Comparison of ENCODE assay signal across 11 cellular contexts in genomic region chr1:200751717-200752116, GRCh38. TPM values are rescaled to one million over a fixed set of nuclear protein-coding genes. Genes with fewer than 3 reads are reported as not detected.
DNase-seq lines count a peak whose midpoint lies in the region; ATAC-seq and TF ChIP-seq lines count a peak whose summit lies in the region.
"Had no signal": no experiment of that assay in that cellular context is flagged by ENCODE, and none has a peak within 500 bp of the region (broad histone marks: within the 10 kb centered on the region; RNA-seq: fewer than 3 reads in every experiment).

No MANE protein-coding gene starts in this region.

- H3K4me3 Mint-ChIP-seq in stimulated activated naive B cell treated with anti-CD40 and anti-IgM and Interleukin-4, amounts not matched to agents 10 μg/mL and 1 μg/mL and 100 μg/mL, for 72 hours, result no peak overlapping the region

- H3K4me3 ChIP-seq in mammary epithelial cell (replicated peaks in 1 of 3; ENCODE audit: insufficient read depth in 1 of 3, low read depth in 2 of 3, low read length in 3 of 3), result no peak overlapping the region
- H3K4me3 ChIP-seq in breast epithelium, result no peak overlapping the region
- H3K4me3 ChIP-seq: cardiac muscle cell, esophagus muscularis mucosa had no signal

- TF ChIP-seq CTCF in mammary epithelial cell (conservative IDR thresholded peaks at IDR 0.05 in 1 of 2, IDR thresholded peaks at IDR 0.05 in 1 of 2; ENCODE audit: extremely low read depth in 1 of 2, insufficient read depth in 1 of 2, low read depth in 1 of 2, low read length in 2 of 2), result no peak
- no peak for TF ChIP-seq CTCF in breast epithelium (IDR thresholded peaks at IDR 0.05)

- in situ Hi-C loops in mammary epithelial cell (cut with MboI; ENCODE audit: low sequenced_read_pairs in 2 of 2), result no loop called here

- no peak overlapping the region for H3K4me2 ChIP-seq in mammary epithelial cell (ENCODE audit: insufficient read depth, low read depth, low read length)

- peaks cover 95% of the 10 kb centered on the region for H3K79me2 ChIP-seq in mammary epithelial cell (ENCODE audit: insufficient read depth, low read length)

- DNase-seq in mammary epithelial cell (peak; percentile 15), breast epithelium (ENCODE audit: low spot score in 2 of 2) (no peak), middle frontal gyrus (ENCODE audit: extremely low spot score, low spot score) (no peak), OCI-M1 (lab: John Stamatoyannopoulos, UW) (no peak)
- peak; percentile 11 for DNase-seq in stimulated activated naive CD8-positive, alpha-beta T cell treated with anti-CD3 and anti-CD28 coated beads, Interleukin-15, Interleukin-2, amounts not matched to agents 100 U/mL and 50 U/mL, for 24 hours
- DNase-seq in stimulated activated naive B cell treated with anti-CD40 and anti-IgM and Interleukin-4, amounts not matched to agents 10 μg/mL and 1 μg/mL and 100 μg/mL, for 72 hours, result no peak
- DNase-seq: NCI-H1436 treated with DMSO at 0.1 percent for 48 hours had no signal

- intact Hi-C loops in mammary epithelial cell (cut with micrococcal nuclease) (no loop called here), breast epithelium (cut with DNase I; ENCODE audit: low total_unique reads) (no loop called here)

- H3K27ac ChIP-seq in mammary epithelial cell (ENCODE audit: insufficient read depth, low read depth, low read length) (no peak overlapping the region), breast epithelium (no peak overlapping the region)
- H3K27ac ChIP-seq: cardiac muscle cell, esophagus muscularis mucosa had no signal

- no peak overlapping the region for H2AFZ ChIP-seq in mammary epithelial cell (ENCODE audit: low read depth, low read length)

- ATAC-seq in HG02588 (IDR thresholded peaks at IDR 0.05; ENCODE audit: unreplicated experiment) (peak; percentile 80), HG03520 (IDR thresholded peaks at IDR 0.05; ENCODE audit: unreplicated experiment) (peak; percentile 86)
- ATAC-seq in stimulated activated naive CD8-positive, alpha-beta T cell treated with anti-CD3 and anti-CD28 coated beads, Interleukin-15, Interleukin-2, amounts not matched to agents 100 U/mL and 50 U/mL, for 24 hours, result peak; percentile 66
- ATAC-seq in stimulated activated naive B cell treated with anti-CD40 and anti-IgM and Interleukin-4, amounts not matched to agents 10 μg/mL and 1 μg/mL and 100 μg/mL, for 72 hours (replicated peaks), result no peak

- H4K20me1 ChIP-seq in mammary epithelial cell (ENCODE audit: insufficient read depth, low read length), result no peaks in the 10 kb centered on the region

- TF ChIP-seq POLR2A in breast epithelium (IDR thresholded peaks at IDR 0.05), result no peak

- BruUV-seq in mammary epithelial cell (replicated peaks; lab: Mats Ljungman, UMichigan), result no TSS peak

- H3K9me3 ChIP-seq in mammary epithelial cell (replicated peaks; ENCODE audit: insufficient read depth, low read length) (no peaks in the 10 kb centered on the region), breast epithelium (no peaks in the 10 kb centered on the region)
- H3K9me3 ChIP-seq: esophagus muscularis mucosa had no signal

- H3K9ac ChIP-seq in mammary epithelial cell (ENCODE audit: insufficient read depth, low read length), result no peak overlapping the region

- H3K27ac Mint-ChIP-seq in stimulated activated naive B cell treated with anti-CD40 and anti-IgM and Interleukin-4, amounts not matched to agents 10 μg/mL and 1 μg/mL and 100 μg/mL, for 72 hours, result no peak overlapping the region

- peaks cover 0 to 3% of the 10 kb centered on the region in 2 donors for H3K4me1 Mint-ChIP-seq in stimulated activated naive B cell treated with anti-CD40 and anti-IgM and Interleukin-4, amounts not matched to agents 10 μg/mL and 1 μg/mL and 100 μg/mL, for 72 hours

- H3K36me3 ChIP-seq in mammary epithelial cell (ENCODE audit: insufficient read depth, low read length) (peaks cover 6% of the 10 kb centered on the region), breast epithelium (no peaks in the 10 kb centered on the region)
- H3K36me3 ChIP-seq: cardiac muscle cell, esophagus muscularis mucosa had no signal

- 75% methylated on average over 2 of the region's 2 CpGs for WGBS in mammary epithelial cell (ENCODE audit: low coverage, missing lambda C conversion rate)

- dilution Hi-C loops in mammary epithelial cell (cut with HindIII; ENCODE audit: low sequenced_read_pairs), result no loop called here

- CTCF ChIA-PET in mammary epithelial cell (lab: Charles Lee; ENCODE audit: low non-redundant PET), result no interaction called here

- H3K36me3 Mint-ChIP-seq in stimulated activated naive B cell treated with anti-CD40 and anti-IgM and Interleukin-4, amounts not matched to agents 10 μg/mL and 1 μg/mL and 100 μg/mL, for 72 hours, result no peaks in the 10 kb centered on the region

- H3K27me3 Mint-ChIP-seq in stimulated activated naive B cell treated with anti-CD40 and anti-IgM and Interleukin-4, amounts not matched to agents 10 μg/mL and 1 μg/mL and 100 μg/mL, for 72 hours, result peaks cover 14 to 16% of the 10 kb centered on the region in 2 donors

- H3K9me3 Mint-ChIP-seq in stimulated activated naive B cell treated with anti-CD40 and anti-IgM and Interleukin-4, amounts not matched to agents 10 μg/mL and 1 μg/mL and 100 μg/mL, for 72 hours, result no peaks in the 10 kb centered on the region

- H3K4me1 ChIP-seq in mammary epithelial cell (ENCODE audit: insufficient read depth, low read length) (no peaks in the 10 kb centered on the region), breast epithelium (no peaks in the 10 kb centered on the region)

- H3K27me3 ChIP-seq in mammary epithelial cell (ENCODE audit: insufficient read depth, low read length), result no peaks in the 10 kb centered on the region
- H3K27me3 ChIP-seq in breast epithelium, result no peaks in the 10 kb centered on the region
- H3K27me3 ChIP-seq: cardiac muscle cell, esophagus muscularis mucosa had no signal

RNA-seq across cellular contexts. Expression of gene CAMSAP2, which starts 13.0 kb away (rescaled TPM):
- total RNA-seq in mammary epithelial cell, result 100 to 1,000 TPM in 1 of 2 donors, 10 to 100 TPM in 1; 79.7 to 118 TPM
- 17.9 TPM for polyA plus RNA-seq in mammary epithelial cell
- polyA minus RNA-seq in mammary epithelial cell, result 107 TPM
- 10 to 100 TPM; 36.4 to 42.4 (median 38.6) TPM for total RNA-seq in breast epithelium

Comparison
In these comparisons a context has a peak if more than half of its experiments do, and no peak if none do; other contexts are left out.
1. DNase-seq: peak in mammary epithelial cell (single experiment) and stimulated activated naive CD8-positive, alpha-beta T cell treated with anti-CD3 and anti-CD28 coated beads, Interleukin-15, Interleukin-2, amounts not matched to agents 100 U/mL and 50 U/mL, for 24 hours (single experiment); none in breast epithelium (0 of 2), stimulated activated naive B cell treated with anti-CD40 and anti-IgM and Interleukin-4, amounts not matched to agents 10 μg/mL and 1 μg/mL and 100 μg/mL, for 72 hours (single experiment), middle frontal gyrus (single experiment) and OCI-M1 (single experiment).
2. ATAC-seq: peak in HG02588 (single experiment), HG03520 (single experiment) and stimulated activated naive CD8-positive, alpha-beta T cell treated with anti-CD3 and anti-CD28 coated beads, Interleukin-15, Interleukin-2, amounts not matched to agents 100 U/mL and 50 U/mL, for 24 hours (single experiment); none in stimulated activated naive B cell treated with anti-CD40 and anti-IgM and Interleukin-4, amounts not matched to agents 10 μg/mL and 1 μg/mL and 100 μg/mL, for 72 hours (0 of 2).